1 cellular context compared by ENCODE assay signal in the genomic region with DNA sequence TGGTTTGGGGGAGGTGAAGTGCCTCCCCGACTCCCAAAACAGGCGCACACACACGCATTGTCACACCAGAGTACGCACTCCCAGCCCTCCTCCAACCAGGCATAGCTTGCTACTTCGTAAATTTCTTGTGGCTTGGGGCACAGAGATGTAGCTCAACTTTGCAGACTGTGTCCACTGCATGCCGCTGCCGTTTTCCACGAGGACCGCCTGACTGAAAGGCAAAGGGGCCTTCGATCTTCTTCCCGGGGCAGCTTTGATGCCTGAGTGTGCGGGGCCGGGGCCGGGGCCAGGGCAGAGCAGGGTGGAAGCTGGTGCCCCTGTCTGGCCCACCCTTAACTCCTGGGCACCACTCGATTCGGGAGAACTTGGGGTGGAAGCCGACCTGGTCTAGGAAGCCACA.
TF ChIP-seq lines count a peak whose summit lies in the region.

No MANE protein-coding gene starts in this region.

TF ChIP-seq in GM23338, 12 proteins besides CTCF, POLR2A, EP300 and RAD21 (continued from another document):
- TF ChIP-seq, protein P1, sequence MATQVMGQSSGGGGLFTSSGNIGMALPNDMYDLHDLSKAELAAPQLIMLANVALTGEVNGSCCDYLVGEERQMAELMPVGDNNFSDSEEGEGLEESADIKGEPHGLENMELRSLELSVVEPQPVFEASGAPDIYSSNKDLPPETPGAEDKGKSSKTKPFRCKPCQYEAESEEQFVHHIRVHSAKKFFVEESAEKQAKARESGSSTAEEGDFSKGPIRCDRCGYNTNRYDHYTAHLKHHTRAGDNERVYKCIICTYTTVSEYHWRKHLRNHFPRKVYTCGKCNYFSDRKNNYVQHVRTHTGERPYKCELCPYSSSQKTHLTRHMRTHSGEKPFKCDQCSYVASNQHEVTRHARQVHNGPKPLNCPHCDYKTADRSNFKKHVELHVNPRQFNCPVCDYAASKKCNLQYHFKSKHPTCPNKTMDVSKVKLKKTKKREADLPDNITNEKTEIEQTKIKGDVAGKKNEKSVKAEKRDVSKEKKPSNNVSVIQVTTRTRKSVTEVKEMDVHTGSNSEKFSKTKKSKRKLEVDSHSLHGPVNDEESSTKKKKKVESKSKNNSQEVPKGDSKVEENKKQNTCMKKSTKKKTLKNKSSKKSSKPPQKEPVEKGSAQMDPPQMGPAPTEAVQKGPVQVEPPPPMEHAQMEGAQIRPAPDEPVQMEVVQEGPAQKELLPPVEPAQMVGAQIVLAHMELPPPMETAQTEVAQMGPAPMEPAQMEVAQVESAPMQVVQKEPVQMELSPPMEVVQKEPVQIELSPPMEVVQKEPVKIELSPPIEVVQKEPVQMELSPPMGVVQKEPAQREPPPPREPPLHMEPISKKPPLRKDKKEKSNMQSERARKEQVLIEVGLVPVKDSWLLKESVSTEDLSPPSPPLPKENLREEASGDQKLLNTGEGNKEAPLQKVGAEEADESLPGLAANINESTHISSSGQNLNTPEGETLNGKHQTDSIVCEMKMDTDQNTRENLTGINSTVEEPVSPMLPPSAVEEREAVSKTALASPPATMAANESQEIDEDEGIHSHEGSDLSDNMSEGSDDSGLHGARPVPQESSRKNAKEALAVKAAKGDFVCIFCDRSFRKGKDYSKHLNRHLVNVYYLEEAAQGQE (IDR thresholded peaks at IDR 0.05; ENCODE audit: unreplicated experiment), result no peak
- no peak for TF ChIP-seq CREB1 (CRISPR knock-in tag; IDR thresholded peaks at IDR 0.05; ENCODE audit: low read depth)
- TF ChIP-seq ZNF114 (CRISPR knock-in tag; IDR thresholded peaks at IDR 0.05), result no peak
- TF ChIP-seq EZH2phosphoT487 (IDR thresholded peaks at IDR 0.05; ENCODE audit: unreplicated experiment), result no peak
- no peak for TF ChIP-seq EZH2 (IDR thresholded peaks at IDR 0.05; ENCODE audit: low read depth, unreplicated experiment)
- no peak for TF ChIP-seq STAT1 (IDR thresholded peaks at IDR 0.05; ENCODE audit: unreplicated experiment)
- TF ChIP-seq, protein P2, sequence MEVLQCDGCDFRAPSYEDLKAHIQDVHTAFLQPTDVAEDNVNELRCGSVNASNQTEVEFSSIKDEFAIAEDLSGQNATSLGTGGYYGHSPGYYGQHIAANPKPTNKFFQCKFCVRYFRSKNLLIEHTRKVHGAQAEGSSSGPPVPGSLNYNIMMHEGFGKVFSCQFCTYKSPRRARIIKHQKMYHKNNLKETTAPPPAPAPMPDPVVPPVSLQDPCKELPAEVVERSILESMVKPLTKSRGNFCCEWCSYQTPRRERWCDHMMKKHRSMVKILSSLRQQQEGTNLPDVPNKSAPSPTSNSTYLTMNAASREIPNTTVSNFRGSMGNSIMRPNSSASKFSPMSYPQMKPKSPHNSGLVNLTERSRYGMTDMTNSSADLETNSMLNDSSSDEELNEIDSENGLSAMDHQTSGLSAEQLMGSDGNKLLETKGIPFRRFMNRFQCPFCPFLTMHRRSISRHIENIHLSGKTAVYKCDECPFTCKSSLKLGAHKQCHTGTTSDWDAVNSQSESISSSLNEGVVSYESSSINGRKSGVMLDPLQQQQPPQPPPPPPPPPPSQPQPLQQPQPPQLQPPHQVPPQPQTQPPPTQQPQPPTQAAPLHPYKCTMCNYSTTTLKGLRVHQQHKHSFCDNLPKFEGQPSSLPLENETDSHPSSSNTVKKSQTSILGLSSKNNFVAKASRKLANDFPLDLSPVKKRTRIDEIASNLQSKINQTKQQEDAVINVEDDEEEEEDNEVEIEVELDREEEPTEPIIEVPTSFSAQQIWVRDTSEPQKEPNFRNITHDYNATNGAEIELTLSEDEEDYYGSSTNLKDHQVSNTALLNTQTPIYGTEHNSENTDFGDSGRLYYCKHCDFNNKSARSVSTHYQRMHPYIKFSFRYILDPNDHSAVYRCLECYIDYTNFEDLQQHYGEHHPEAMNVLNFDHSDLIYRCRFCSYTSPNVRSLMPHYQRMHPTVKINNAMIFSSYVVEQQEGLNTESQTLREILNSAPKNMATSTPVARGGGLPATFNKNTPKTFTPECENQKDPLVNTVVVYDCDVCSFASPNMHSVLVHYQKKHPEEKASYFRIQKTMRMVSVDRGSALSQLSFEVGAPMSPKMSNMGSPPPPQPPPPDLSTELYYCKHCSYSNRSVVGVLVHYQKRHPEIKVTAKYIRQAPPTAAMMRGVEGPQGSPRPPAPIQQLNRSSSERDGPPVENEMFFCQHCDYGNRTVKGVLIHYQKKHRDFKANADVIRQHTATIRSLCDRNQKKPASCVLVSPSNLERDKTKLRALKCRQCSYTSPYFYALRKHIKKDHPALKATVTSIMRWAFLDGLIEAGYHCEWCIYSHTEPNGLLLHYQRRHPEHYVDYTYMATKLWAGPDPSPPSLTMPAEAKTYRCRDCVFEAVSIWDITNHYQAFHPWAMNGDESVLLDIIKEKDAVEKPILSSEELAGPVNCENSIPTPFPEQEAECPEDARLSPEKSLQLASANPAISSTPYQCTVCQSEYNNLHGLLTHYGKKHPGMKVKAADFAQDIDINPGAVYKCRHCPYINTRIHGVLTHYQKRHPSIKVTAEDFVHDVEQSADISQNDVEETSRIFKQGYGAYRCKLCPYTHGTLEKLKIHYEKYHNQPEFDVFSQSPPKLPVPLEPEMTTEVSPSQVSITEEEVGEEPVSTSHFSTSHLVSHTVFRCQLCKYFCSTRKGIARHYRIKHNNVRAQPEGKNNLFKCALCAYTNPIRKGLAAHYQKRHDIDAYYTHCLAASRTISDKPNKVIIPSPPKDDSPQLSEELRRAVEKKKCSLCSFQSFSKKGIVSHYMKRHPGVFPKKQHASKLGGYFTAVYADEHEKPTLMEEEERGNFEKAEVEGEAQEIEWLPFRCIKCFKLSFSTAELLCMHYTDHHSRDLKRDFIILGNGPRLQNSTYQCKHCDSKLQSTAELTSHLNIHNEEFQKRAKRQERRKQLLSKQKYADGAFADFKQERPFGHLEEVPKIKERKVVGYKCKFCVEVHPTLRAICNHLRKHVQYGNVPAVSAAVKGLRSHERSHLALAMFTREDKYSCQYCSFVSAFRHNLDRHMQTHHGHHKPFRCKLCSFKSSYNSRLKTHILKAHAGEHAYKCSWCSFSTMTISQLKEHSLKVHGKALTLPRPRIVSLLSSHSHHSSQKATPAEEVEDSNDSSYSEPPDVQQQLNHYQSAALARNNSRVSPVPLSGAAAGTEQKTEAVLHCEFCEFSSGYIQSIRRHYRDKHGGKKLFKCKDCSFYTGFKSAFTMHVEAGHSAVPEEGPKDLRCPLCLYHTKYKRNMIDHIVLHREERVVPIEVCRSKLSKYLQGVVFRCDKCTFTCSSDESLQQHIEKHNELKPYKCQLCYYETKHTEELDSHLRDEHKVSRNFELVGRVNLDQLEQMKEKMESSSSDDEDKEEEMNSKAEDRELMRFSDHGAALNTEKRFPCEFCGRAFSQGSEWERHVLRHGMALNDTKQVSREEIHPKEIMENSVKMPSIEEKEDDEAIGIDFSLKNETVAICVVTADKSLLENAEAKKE (CRISPR knock-in tag; IDR thresholded peaks at IDR 0.05), result no peak
- TF ChIP-seq NANOG (IDR thresholded peaks at IDR 0.05; ENCODE audit: borderline replicate concordance), result no peak
- TF ChIP-seq, protein P3, sequence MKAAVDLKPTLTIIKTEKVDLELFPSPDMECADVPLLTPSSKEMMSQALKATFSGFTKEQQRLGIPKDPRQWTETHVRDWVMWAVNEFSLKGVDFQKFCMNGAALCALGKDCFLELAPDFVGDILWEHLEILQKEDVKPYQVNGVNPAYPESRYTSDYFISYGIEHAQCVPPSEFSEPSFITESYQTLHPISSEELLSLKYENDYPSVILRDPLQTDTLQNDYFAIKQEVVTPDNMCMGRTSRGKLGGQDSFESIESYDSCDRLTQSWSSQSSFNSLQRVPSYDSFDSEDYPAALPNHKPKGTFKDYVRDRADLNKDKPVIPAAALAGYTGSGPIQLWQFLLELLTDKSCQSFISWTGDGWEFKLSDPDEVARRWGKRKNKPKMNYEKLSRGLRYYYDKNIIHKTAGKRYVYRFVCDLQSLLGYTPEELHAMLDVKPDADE (IDR thresholded peaks at IDR 0.05), result no peak
